Comparison of ENCODE assay signal across 8 cellular contexts in the genomic region with DNA sequence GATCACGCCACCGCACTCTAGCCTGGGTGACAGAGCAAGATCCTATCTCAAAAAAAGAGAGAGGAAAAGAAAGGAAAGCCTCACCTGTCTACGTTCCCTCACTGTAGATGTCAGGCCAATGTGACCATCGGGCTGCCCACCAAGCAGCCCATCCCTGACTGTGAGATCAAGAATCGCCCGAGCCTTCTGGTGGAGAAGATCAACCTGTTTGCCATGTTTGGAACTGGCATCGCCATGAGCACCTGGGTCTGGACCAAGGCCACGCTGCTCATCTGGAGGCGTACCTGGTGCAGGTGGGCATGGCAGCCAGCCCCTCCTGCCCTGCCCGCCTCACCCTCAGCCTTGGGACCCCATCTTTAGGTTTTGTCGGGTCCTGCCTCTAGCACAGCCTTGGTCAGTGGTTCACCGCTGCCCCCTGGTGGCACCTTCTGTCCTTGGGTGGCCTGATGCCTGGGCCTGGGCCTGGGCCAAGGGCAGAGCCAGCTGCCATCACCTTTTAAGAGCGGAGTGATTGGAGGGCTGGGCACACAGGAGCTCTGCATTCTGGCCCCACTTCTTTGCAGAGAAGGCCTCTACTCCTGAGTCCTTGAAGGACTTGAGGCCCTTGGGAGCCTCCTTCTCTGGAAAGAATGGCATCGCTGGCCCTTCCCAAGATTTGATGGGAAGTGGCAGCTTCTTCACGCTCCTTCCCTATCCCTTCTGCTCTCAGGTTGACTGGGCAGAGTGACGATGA. TPM values are rescaled to one million over a fixed set of nuclear protein-coding genes. Genes with fewer than 3 reads are reported as not detected.
DNase-seq lines count a peak whose midpoint lies in the region; ATAC-seq and TF ChIP-seq lines count a peak whose summit lies in the region.

No MANE protein-coding gene starts in this region.

- no peaks in the 10 kb centered on the region for H3K27me3 ChIP-seq in Karpas-422 (ENCODE audit: low read length)
- H3K27me3 ChIP-seq in hepatocyte = no peaks in the 10 kb centered on the region
- no peaks in the 10 kb centered on the region for H3K27me3 ChIP-seq in spleen (replicated peaks in 1 of 7)

- no peak overlapping the region for H3K4me3 ChIP-seq in Karpas-422 (ENCODE audit: low read length)
- H3K4me3 ChIP-seq in hepatocyte = no peak overlapping the region
- H3K4me3 ChIP-seq in spleen = no peak overlapping the region

- H3K4me2 ChIP-seq in Karpas-422 (ENCODE audit: low read depth, low read length, poor library complexity, severe bottlenecking) = no peak overlapping the region
- no peak overlapping the region for H3K4me2 ChIP-seq in hepatocyte

- no peak overlapping the region for H2AFZ ChIP-seq in Karpas-422 (ENCODE audit: low read length)
- no peak overlapping the region for H2AFZ ChIP-seq in hepatocyte

- H3K79me2 ChIP-seq in Karpas-422 (ENCODE audit: low read length) (no peaks in the 10 kb centered on the region), hepatocyte (no peaks in the 10 kb centered on the region)

- DNase-seq in SIG-M5 treated with dmso at 0.1 percent for 504 hours (lab: John Stamatoyannopoulos, UW; ENCODE audit: unreplicated experiment) (peak; percentile 31), SIG-M5 (lab: John Stamatoyannopoulos, UW) (no peak), Karpas-422 (peak; percentile 92), T-helper 2 cell (peak in 3 of 5 experiments; percentile 30 to 55 (median 49)), anterior cingulate cortex (lab: John Stamatoyannopoulos, UW) (peak in 54 of 58 donors; percentile 2 to 86 (median 40)), hepatocyte (ENCODE audit: low spot score) (peak; percentile 81), spleen (peak; percentile 93)

- H3K9me3 ChIP-seq in Karpas-422 (ENCODE audit: low read length) = no peaks in the 10 kb centered on the region
- H3K9me3 ChIP-seq in hepatocyte (ENCODE audit: low read depth) = no peaks in the 10 kb centered on the region
- H3K9me3 ChIP-seq in spleen = no peaks in the 10 kb centered on the region

- TF ChIP-seq CTCF in hepatocyte (IDR thresholded peaks at IDR 0.05; ENCODE audit: poor library complexity) = peak; percentile 74
- peak; percentile 72 to 92 (median 81) for TF ChIP-seq CTCF in spleen (IDR thresholded peaks at IDR 0.05 in 8 of 11, conservative IDR thresholded peaks at IDR 0.05 in 3 of 11)

- no peaks in the 10 kb centered on the region for H3K36me3 ChIP-seq in Karpas-422 (ENCODE audit: insufficient read depth, low read length)
- no peaks in the 10 kb centered on the region for H3K36me3 ChIP-seq in hepatocyte (replicated peaks; ENCODE audit: insufficient read depth, low read depth)
- H3K36me3 ChIP-seq in spleen = no peaks in the 10 kb centered on the region

- H3K4me1 ChIP-seq in Karpas-422 (ENCODE audit: low read length) (peaks cover 6% of the 10 kb centered on the region), hepatocyte (ENCODE audit: insufficient read depth) (no peaks in the 10 kb centered on the region), spleen (peaks cover 0 to 6% (median 0%) of the 10 kb centered on the region in 6 donors)

- H4K20me1 ChIP-seq in Karpas-422 (ENCODE audit: insufficient read depth, low read depth, low read length) (no peaks in the 10 kb centered on the region), hepatocyte (ENCODE audit: insufficient read depth, poor library complexity, severe bottlenecking) (no peaks in the 10 kb centered on the region)

- TF ChIP-seq POLR2A in spleen (IDR thresholded peaks at IDR 0.05) = no peak

- no peak overlapping the region for H3K9ac ChIP-seq in Karpas-422 (ENCODE audit: low read length)

- ATAC-seq in GM18861 (IDR thresholded peaks at IDR 0.05; ENCODE audit: unreplicated experiment) = no peak

- H3K9me2 ChIP-seq in Karpas-422 (replicated peaks; ENCODE audit: insufficient read depth, low read length) = no peaks in the 10 kb centered on the region
- H3K9me2 ChIP-seq in hepatocyte (replicated peaks; ENCODE audit: insufficient read depth) = no peaks in the 10 kb centered on the region

- intact Hi-C loops in spleen (cut with DNase I; ENCODE audit: low total_unique reads) = no loop called here

- H3K27ac ChIP-seq in Karpas-422 (ENCODE audit: low read length) (no peak overlapping the region), hepatocyte (no peak overlapping the region), spleen (no peak overlapping the region)

- 85% methylated on average over 16 of the region's 16 CpGs for WGBS in hepatocyte (ENCODE audit: low lambda C conversion rate, missing lambda C conversion rate)
- WGBS in spleen, 5 donors = 68 to 79% (median 74%) methylated on average over 16 of the region's 16 CpGs

RNA-seq across cellular contexts. Expression of a gene that starts 14.4 kb away (rescaled TPM):
- 6.0 and 6.6 TPM in 2 replicates for total RNA-seq in Karpas-422 (2014; rRNA removed; shearing (Covaris generic); ENCODE audit: low replicate concordance)
- total RNA-seq in hepatocyte (16.7 and 20.0 TPM in 2 replicates), spleen (10 to 100 TPM; 14.1 to 20.1 (median 18.3) TPM)
- polyA plus RNA-seq in hepatocyte (7.1 and 13.7 TPM in 2 replicates), spleen (1 to 10 TPM; 3.1 to 3.3 (median 3.3) TPM)

RNA-seq across cellular contexts. Expression of a gene that starts 22.0 kb away (rescaled TPM):
- 0.11 TPM in 1 of 2 replicates, not detected in the other for total RNA-seq in Karpas-422 (2014; rRNA removed; shearing (Covaris generic); ENCODE audit: low replicate concordance)
- total RNA-seq in hepatocyte (46.2 and 48.8 TPM in 2 replicates), spleen (1 to 10 TPM; 2.6 to 4.7 (median 3.0) TPM)
- polyA plus RNA-seq in hepatocyte (25.5 and 28.2 TPM in 2 replicates), spleen (1 to 10 TPM; 1.4 to 2.1 (median 1.6) TPM)
